ENCODE assay signal across 8 cellular contexts in the genomic region with DNA sequence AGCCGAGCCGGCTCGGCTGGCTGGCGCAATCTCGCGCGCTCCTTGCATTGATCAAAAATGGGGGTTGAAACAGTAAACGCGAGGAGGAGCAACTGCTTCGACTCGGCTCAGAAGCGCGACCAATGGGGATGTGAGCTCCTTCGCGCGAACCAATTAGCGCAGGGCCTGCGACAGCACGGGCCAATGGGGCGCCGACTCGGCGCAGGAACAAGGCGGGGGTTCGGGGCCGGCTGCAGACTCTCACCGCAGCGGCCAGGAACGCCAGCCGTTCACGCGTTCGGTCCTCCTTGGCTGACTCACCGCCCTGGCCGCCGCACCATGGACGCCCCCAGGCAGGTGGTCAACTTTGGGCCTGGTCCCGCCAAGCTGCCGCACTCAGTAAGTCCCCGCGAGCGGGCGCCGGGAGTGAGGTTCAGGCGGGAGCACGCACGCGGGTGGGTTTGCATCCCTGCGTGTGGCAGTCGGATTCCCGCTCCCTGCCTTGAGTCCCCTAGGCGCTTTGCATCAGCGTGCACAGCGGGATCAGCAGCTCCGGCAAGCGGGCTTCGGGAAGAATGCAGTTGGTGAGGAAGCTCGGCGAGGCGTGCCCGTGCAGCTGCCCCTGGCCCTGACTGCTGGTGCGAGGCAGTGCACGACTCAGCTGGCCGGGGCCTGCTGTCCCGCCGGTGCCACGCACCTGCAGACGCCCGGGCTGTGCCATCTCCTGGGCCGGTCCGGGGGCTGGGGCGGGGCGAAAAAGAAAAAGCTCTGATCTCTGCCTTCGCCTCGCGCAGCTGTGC. TPM values are rescaled to one million over a fixed set of nuclear protein-coding genes. Genes with fewer than 3 reads are reported as not detected.
DNase-seq lines count a peak whose midpoint lies in the region; ATAC-seq and TF ChIP-seq lines count a peak whose summit lies in the region.

Gene PSAT1, plus strand, starts transcription at position 233 of the 779 bp plus-strand sequence. Its CDS starts 86 bp downstream, at position 319.

- CTCF ChIA-PET in HEK293T (lab: Yijun Ruan, JAX) = interaction anchor here (0.5 to 1.1 kb wide), 2 partner anchors 69 to 1438 kb away, joined by 3 read pairs; no protein-coding TSS in a partner anchor

- H3K27ac ChIP-seq in SJSA1 (no peak within 1 kb of the TSS; the same call in 1 of the 2 replicates), gastroesophageal sphincter (peak within 1 kb of the TSS in 3 of 4 donors; percentile 62 to 81 (median 81)), neutrophil (no peak within 1 kb of the TSS), substantia nigra (ENCODE audit: low read depth, low read length, poor library complexity, severe bottlenecking) (peak within 1 kb of the TSS; percentile 94)

- no CpG with 5 or more reads among the region's 76 CpGs for WGBS in gastroesophageal sphincter (ENCODE audit: low coverage in 1 of 2), 2 donors

- H3K27me3 ChIP-seq in SJSA1 (replicated peaks) = no peaks in the 10 kb centered on the region
- no peaks in the 10 kb centered on the region for H3K27me3 ChIP-seq in gastroesophageal sphincter
- H3K27me3 ChIP-seq in neutrophil = peaks cover 44% of the 10 kb centered on the region

- 0 out of 2 replicates have a peak, but pooled peaks cover 4% of the 10 kb centered on the region for H3K36me3 ChIP-seq in SJSA1
- H3K36me3 ChIP-seq in gastroesophageal sphincter = no peaks in the 10 kb centered on the region
- no peaks in the 10 kb centered on the region for H3K36me3 ChIP-seq in neutrophil

- POLR2A ChIA-PET in HEK293T (lab: Yijun Ruan, JAX) = interaction anchor here (0.6 to 2.3 kb wide), 25 partner anchors 9 to 1274 kb away, joined by 3 to 20 read pairs (median 5); partner anchors contain the start of genes CEP78 and TLE4

- H3K4me1 ChIP-seq in SJSA1 (replicated peaks) = peaks cover 4% of the 10 kb centered on the region
- peaks cover 0 to 35% (median 13%) of the 10 kb centered on the region in 3 donors for H3K4me1 ChIP-seq in gastroesophageal sphincter
- peaks cover 24 to 27% of the 10 kb centered on the region in 2 experiments for H3K4me1 ChIP-seq in neutrophil (ENCODE audit: control insufficient read depth in 1 of 2, insufficient read depth in 1 of 2, low read depth in 1 of 2, low read length in 1 of 2)

- DNase-seq in GM04503 (ENCODE audit: low read depth) (peak; percentile 86), HEK293T (ENCODE audit: extremely low spot score) (peak; percentile 95), MV-4-11 (lab: John Stamatoyannopoulos, UW) (peak; percentile 97), SJSA1 (ENCODE audit: low read depth in 1 of 2, low spot score in 2 of 2) (peak; percentile 80 to 91), substantia nigra (lab: John Stamatoyannopoulos, UW) (peak; percentile 63 to 94 (median 88))
- DNase-seq in activated naive CD4-positive, alpha-beta T cell (lab: John Stamatoyannopoulos, UW) = peak; percentile 68 to 77 (median 74)

- H3K9me3 ChIP-seq in SJSA1 (replicated peaks) (no peaks in the 10 kb centered on the region), gastroesophageal sphincter (no peaks in the 10 kb centered on the region), neutrophil (no peaks in the 10 kb centered on the region)

- H3K4me3 ChIP-seq in SJSA1 (peak within 1 kb of the TSS; percentile 69), gastroesophageal sphincter (peak within 1 kb of the TSS; percentile 38 to 70), neutrophil (ENCODE audit: low read depth in 1 of 2, low read length in 1 of 2) (peak within 1 kb of the TSS; percentile 65 to 74)

- TF ChIP-seq POLR2A in gastroesophageal sphincter (IDR thresholded peaks at IDR 0.05) = no peak

- ATAC-seq in gastroesophageal sphincter = peak; percentile 94

- peak in 2 of 4 experiments; percentile 9 to 26 for TF ChIP-seq CTCF in gastroesophageal sphincter (IDR thresholded peaks at IDR 0.05)
- TF ChIP-seq CTCF in neutrophil (IDR thresholded peaks at IDR 0.05) = no peak

- TF ChIP-seq EP300 in gastroesophageal sphincter (IDR thresholded peaks at IDR 0.05) = no peak

TF ChIP-seq in HEK293T, 16 proteins besides CTCF, POLR2A, EP300 and RAD21:
- TF ChIP-seq ELF4 (IDR thresholded peaks at IDR 0.05) (peak; percentile 43; the same call in 1 of the 2 replicates), FOXA1 (IDR thresholded peaks at IDR 0.05) (no peak), ZNF384 (IDR thresholded peaks at IDR 0.05) (no peak), NFRKB (IDR thresholded peaks at IDR 0.05) (no peak), L3MBTL2 (conservative IDR thresholded peaks at IDR 0.05) (peak; percentile 87), SUZ12 (IDR thresholded peaks at IDR 0.05) (no peak), ARNT (IDR thresholded peaks at IDR 0.05) (no peak), TARDBP (IDR thresholded peaks at IDR 0.05) (no peak)
- TF ChIP-seq, protein P1, sequence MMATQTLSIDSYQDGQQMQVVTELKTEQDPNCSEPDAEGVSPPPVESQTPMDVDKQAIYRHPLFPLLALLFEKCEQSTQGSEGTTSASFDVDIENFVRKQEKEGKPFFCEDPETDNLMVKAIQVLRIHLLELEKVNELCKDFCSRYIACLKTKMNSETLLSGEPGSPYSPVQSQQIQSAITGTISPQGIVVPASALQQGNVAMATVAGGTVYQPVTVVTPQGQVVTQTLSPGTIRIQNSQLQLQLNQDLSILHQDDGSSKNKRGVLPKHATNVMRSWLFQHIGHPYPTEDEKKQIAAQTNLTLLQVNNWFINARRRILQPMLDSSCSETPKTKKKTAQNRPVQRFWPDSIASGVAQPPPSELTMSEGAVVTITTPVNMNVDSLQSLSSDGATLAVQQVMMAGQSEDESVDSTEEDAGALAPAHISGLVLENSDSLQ (IDR thresholded peaks at IDR 0.05) = no peak

RNA-seq across cellular contexts. Expression of gene PSAT1, which starts in this region (rescaled TPM):
- total RNA-seq in SJSA1 (2014; rRNA removed; shearing (Covaris generic)) = 24.7 and 29.9 TPM in 2 replicates
- 1 to 10 TPM; 2.5 to 6.6 (median 4.3) TPM for total RNA-seq in gastroesophageal sphincter

Comparison
In these comparisons a context has a peak if more than half of its experiments do, and no peak if none do; other contexts are left out.
1. H3K27ac ChIP-seq: peak in gastroesophageal sphincter (3 of 4) and substantia nigra (single experiment); none in SJSA1 (single experiment) and neutrophil (single experiment).
2. Peak in every context shown above with its lines, with median percentiles within 50 percentile points of each other: DNase-seq and H3K4me3 ChIP-seq.